In genomic region chr13:35727881-35728280, GRCh38 we compare ENCODE assay signal across 19 cellular contexts.
DNase-seq lines count a peak whose midpoint lies in the region; ATAC-seq and TF ChIP-seq lines count a peak whose summit lies in the region.
"Had no signal": no experiment of that assay in that cellular context is flagged by ENCODE, and none has a peak within 500 bp of the region (broad histone marks: within the 10 kb centered on the region; RNA-seq: fewer than 3 reads in every experiment).

No MANE protein-coding gene starts in this region.

- H3K36me3 ChIP-seq in RWPE2 (ENCODE audit: low read depth) (no peaks in the 10 kb centered on the region), ovary (no peaks in the 10 kb centered on the region)

- no peak for TF ChIP-seq EP300 in ovary (IDR thresholded peaks at IDR 0.05)

- H3K9me3 ChIP-seq in right cardiac atrium (ENCODE audit: control insufficient read depth, low read length) (no peaks in the 10 kb centered on the region), RWPE2 (ENCODE audit: severe bottlenecking) (no peaks in the 10 kb centered on the region), ovary (no peaks in the 10 kb centered on the region)

- TF ChIP-seq POLR2A in ovary (IDR thresholded peaks at IDR 0.05) = no peak

- H3K4me3 ChIP-seq in right cardiac atrium (ENCODE audit: low read length) (no peak overlapping the region), RWPE2 (ENCODE audit: severe bottlenecking) (no peak overlapping the region), ovary (no peak overlapping the region)
- H3K4me3 ChIP-seq: SK-N-MC had no signal

- peaks cover 6% of the 10 kb centered on the region for H3K4me1 ChIP-seq in right cardiac atrium (ENCODE audit: control insufficient read depth, insufficient read depth, low read length)
- no peaks in the 10 kb centered on the region for H3K4me1 ChIP-seq in RWPE2 (ENCODE audit: insufficient read depth, poor library complexity, severe bottlenecking)
- peaks cover 4% of the 10 kb centered on the region for H3K4me1 ChIP-seq in ovary (ENCODE audit: insufficient read depth)

- no peak overlapping the region for H3K27ac ChIP-seq in right cardiac atrium (ENCODE audit: low read length)
- H3K27ac ChIP-seq in RWPE2 (ENCODE audit: poor library complexity, severe bottlenecking) = no peak overlapping the region
- H3K27ac ChIP-seq in ovary = no peak overlapping the region
- H3K27ac ChIP-seq: SK-N-MC had no signal

- no peak for DNase-seq in Right ventricle myocardium superior
- DNase-seq in right cardiac atrium = no peak
- DNase-seq in NCI-H2171 (lab: John Stamatoyannopoulos, UW) = peak; percentile 59
- no peak for DNase-seq in RWPE2 (ENCODE audit: low spot score)
- no peak for DNase-seq in left ventricle myocardium superior
- DNase-seq in EL = no peak
- no peak for DNase-seq in ovary
- DNase-seq: AML-193; CD4-positive, CD25-positive, alpha-beta regulatory T cell; DND-41; IMR-90; Kasumi-1; NCI-H1417; NCI-H2081 treated with DMSO at 0.1 percent for 48 hours; NCI-H510A; RPMI8226; T-cell had no signal

- intact Hi-C loops in Right ventricle myocardium superior (cut with DNase I) (no loop called here), right cardiac atrium (cut with DNase I) (loop anchor here in 1 of 4 donors (10.0 kb wide), 1 partner anchor 227 kb away; no protein-coding TSS in a partner anchor), left ventricle myocardium superior (cut with micrococcal nuclease) (no loop called here), ovary (cut with DNase I) (no loop called here)

- ATAC-seq in Right ventricle myocardium superior (ENCODE audit: poor library complexity) (peak; percentile 17), right cardiac atrium (no peak), RWPE2 (ENCODE audit: low read depth) (peak; percentile 56; the same call in 2 of the 3 replicates), left ventricle myocardium superior (peak; percentile 32), HG03378 (IDR thresholded peaks at IDR 0.05; ENCODE audit: unreplicated experiment) (no peak)
- ATAC-seq: T-cell had no signal

- TF ChIP-seq CTCF in RWPE2 (IDR thresholded peaks at IDR 0.05; ENCODE audit: poor library complexity, severe bottlenecking) (no peak), ovary (IDR thresholded peaks at IDR 0.05) (no peak)

- WGBS in right cardiac atrium = 59% methylated on average over 6 of the region's 6 CpGs
- WGBS in ovary, 3 donors = 71 to 88% (median 77%) methylated on average over 6 of the region's 6 CpGs

- no peaks in the 10 kb centered on the region for H3K27me3 ChIP-seq in right cardiac atrium (ENCODE audit: control insufficient read depth, insufficient read depth)
- H3K27me3 ChIP-seq in RWPE2 (ENCODE audit: insufficient read depth, poor library complexity, severe bottlenecking) = no peaks in the 10 kb centered on the region
- H3K27me3 ChIP-seq in ovary = no peaks in the 10 kb centered on the region

Comparison
In these comparisons a context has a peak if more than half of its experiments do, and no peak if none do; other contexts are left out.
1. ATAC-seq: peak in Right ventricle myocardium superior (single experiment), RWPE2 (single experiment) and left ventricle myocardium superior (single experiment); none in right cardiac atrium (0 of 2) and HG03378 (single experiment).